In genomic region chr17:76353004-76353598, GRCh38 we compare ENCODE assay signal across 8 cellular contexts. TPM values are rescaled to one million over a fixed set of nuclear protein-coding genes. Genes with fewer than 3 reads are reported as not detected.
DNase-seq lines count a peak whose midpoint lies in the region; ATAC-seq, FAIRE-seq and TF ChIP-seq lines count a peak whose summit lies in the region.

No MANE protein-coding gene starts in this region.

- peak; percentile 21 for ATAC-seq in HG03064 (IDR thresholded peaks at IDR 0.05; ENCODE audit: low read depth, unreplicated experiment)
- no peak for ATAC-seq in T-helper 17 cell

- TF ChIP-seq CTCF in AG04449 (IDR thresholded peaks at IDR 0.05; ENCODE audit: insufficient read depth, low read length, missing control alignments): no peak
- no peak for TF ChIP-seq CTCF in uterus (IDR thresholded peaks at IDR 0.05)

- H3K9me3 ChIP-seq in T-helper 17 cell (ENCODE audit: control insufficient read depth, low read length, poor library complexity, severe bottlenecking): no peaks in the 10 kb centered on the region
- H3K9me3 ChIP-seq in endocrine pancreas (ENCODE audit: control insufficient read depth, low read length): no peaks in the 10 kb centered on the region
- no peaks in the 10 kb centered on the region for H3K9me3 ChIP-seq in muscle layer of duodenum (ENCODE audit: control insufficient read depth in 1 of 2, low read length in 2 of 2)
- no peaks in the 10 kb centered on the region for H3K9me3 ChIP-seq in uterus

- H3K27ac Mint-ChIP-seq in T-helper 17 cell: peak overlapping the region; percentile 63

- H3K9ac ChIP-seq in endocrine pancreas (ENCODE audit: control insufficient read depth, insufficient read depth, low read length): peak overlapping the region; percentile 45

- H3K36me3 ChIP-seq in endocrine pancreas (ENCODE audit: control insufficient read depth, insufficient read depth, low read length): no peaks in the 10 kb centered on the region
- no peaks in the 10 kb centered on the region for H3K36me3 ChIP-seq in muscle layer of duodenum (ENCODE audit: control insufficient read depth in 1 of 2, insufficient read depth in 2 of 2, low read length in 2 of 2)
- H3K36me3 ChIP-seq in uterus: no peaks in the 10 kb centered on the region

- H3K4me3 ChIP-seq in AG04449 (ENCODE audit: low read depth, low read length): peak overlapping the region; percentile 90
- H3K4me3 ChIP-seq in endocrine pancreas (ENCODE audit: control insufficient read depth, insufficient read depth, low read length): peak overlapping the region; percentile 28
- H3K4me3 ChIP-seq in muscle layer of duodenum (ENCODE audit: low read depth in 1 of 2, low read length in 2 of 2): peak overlapping the region; percentile 72 to 94
- peak overlapping the region; percentile 60 to 85 for H3K4me3 ChIP-seq in uterus

- peaks cover 18% of the 10 kb centered on the region for H3K4me1 Mint-ChIP-seq in T-helper 17 cell

- H3K27me3 Mint-ChIP-seq in T-helper 17 cell: no peaks in the 10 kb centered on the region

- no peaks in the 10 kb centered on the region for H3K36me3 Mint-ChIP-seq in T-helper 17 cell (ENCODE audit: low read depth)

- no peak for FAIRE-seq in GM18507 (lab: Jason Lieb, UNC)

- no peak overlapping the region for H3K27ac ChIP-seq in muscle layer of duodenum (ENCODE audit: low read length)
- peak overlapping the region; percentile 70 to 88 for H3K27ac ChIP-seq in uterus

- H3K4me1 ChIP-seq in endocrine pancreas (ENCODE audit: control insufficient read depth, insufficient read depth, low read length): peaks cover 6% of the 10 kb centered on the region
- H3K4me1 ChIP-seq in muscle layer of duodenum (ENCODE audit: control insufficient read depth in 1 of 2, insufficient read depth in 2 of 2, low read length in 2 of 2): peaks cover 0 to 13% of the 10 kb centered on the region in 2 donors
- H3K4me1 ChIP-seq in uterus: no peaks in the 10 kb centered on the region

- POLR2A ChIA-PET in AG04449 (lab: Yijun Ruan, JAX): interaction anchor here (0.8 to 3.8 kb wide), 7 partner anchors 7 to 145 kb away, joined by 3 to 47 read pairs (median 4); partner anchors contain the start of gene SPHK1

- H3K4me3 Mint-ChIP-seq in T-helper 17 cell: peak overlapping the region; percentile 98

- H3K27me3 ChIP-seq in endocrine pancreas (ENCODE audit: control insufficient read depth, insufficient read depth, low read length) (no peaks in the 10 kb centered on the region), muscle layer of duodenum (ENCODE audit: low read depth, low read length) (no peaks in the 10 kb centered on the region), uterus (no peaks in the 10 kb centered on the region)

- DNase-seq in AG04449 (ENCODE audit: low read depth, low spot score): no peak
- DNase-seq in GM18507 (ENCODE audit: extremely low spot score, insufficient read length, low read depth): peak; percentile 20
- DNase-seq in T-helper 17 cell: no peak
- DNase-seq in uterus: no peak
- DNase-seq in cortex of kidney (lab: John Stamatoyannopoulos, UW): no peak

- intact Hi-C loops in uterus (cut with DNase I; ENCODE audit: low total_unique reads): no loop called here

- CTCF ChIA-PET in AG04449 (lab: Yijun Ruan, JAX): interaction anchor here (1.0 to 4.2 kb wide), 12 partner anchors 9 to 127 kb away, joined by 3 to 74 read pairs (median 7); partner anchors contain the start of genes QRICH2 and SPHK1

- no peak for TF ChIP-seq POLR2A in uterus (IDR thresholded peaks at IDR 0.05)

RNA-seq across cellular contexts. Expression of gene PRPSAP1, which starts 0.6 kb away (rescaled TPM):
- 10 to 100 TPM; 19.4 to 22.1 TPM for total RNA-seq in T-helper 17 cell
- 10 to 100 TPM; 52.4 to 82.3 (median 68.7) TPM for total RNA-seq in uterus

RNA-seq across cellular contexts. Expression of gene SPHK1, which starts 31.3 kb away (rescaled TPM):
- total RNA-seq in T-helper 17 cell (1 to 10 TPM; 2.4 to 6.0 TPM), uterus (10 to 100 TPM in 2 of 4 donors, 1 to 10 TPM in 2; 7.9 to 33.2 (median 12.0) TPM)

RNA-seq across cellular contexts. Expression of gene QRICH2, which starts 45.0 kb away (rescaled TPM):
- total RNA-seq in T-helper 17 cell (1 to 10 TPM; 1.7 to 3.6 TPM), uterus (1 to 10 TPM in 3 of 4 donors, under 1 TPM in 1; under 0.01 to 7.2 (median 4.4) TPM)

Comparison
In these comparisons a context has a peak if more than half of its experiments do, and no peak if none do; other contexts are left out.
1. H3K4me3 ChIP-seq: peak in every context shown above with its lines; median percentile 90 in AG04449; 83 in muscle layer of duodenum; 72 in uterus; 28 in endocrine pancreas.